Comparison of ENCODE assay signal across 25 cellular contexts in the genomic region with DNA sequence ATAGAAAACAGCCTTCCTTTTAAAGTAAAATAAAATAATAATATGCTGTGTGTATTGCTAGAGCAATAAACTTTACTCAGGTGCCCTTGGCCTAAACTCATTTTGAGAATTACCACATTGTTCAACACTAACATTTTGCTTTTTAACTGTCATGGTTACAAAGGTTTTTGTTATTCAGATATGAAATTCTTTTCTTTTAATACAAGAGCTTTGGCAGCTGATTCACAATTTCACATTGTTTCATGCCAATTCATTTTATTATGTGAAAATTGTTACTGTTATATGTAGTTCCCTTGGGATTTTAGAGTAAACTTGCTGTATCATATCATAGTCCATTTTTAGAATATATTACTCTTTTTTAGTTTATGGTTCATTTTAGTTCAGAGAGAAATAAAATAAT.
"Had no signal": no experiment of that assay in that cellular context is flagged by ENCODE, and none has a peak within 500 bp of the region (broad histone marks: within the 10 kb centered on the region; RNA-seq: fewer than 3 reads in every experiment).

No MANE protein-coding gene starts in this region.

- H3K27ac ChIP-seq: coronary artery, esophagus squamous epithelium, gastrocnemius medialis, neutrophil, parathyroid adenoma, right atrium auricular region, thyroid gland had no signal

- H3K4me2 ChIP-seq: smooth muscle cell had no signal

- H3K79me2 ChIP-seq: parathyroid adenoma had no signal

- DNase-seq: effector memory CD8-positive, alpha-beta T cell; erythroblast; esophagus squamous epithelium; foreskin fibroblast; gastrocnemius medialis; head of caudate nucleus; kidney; mucosa of descending colon; naive B cell; stimulated activated CD4-positive, alpha-beta T cell treated with anti-CD3 and anti-CD28 coated beads, Interleukin-12 subunit alpha, Interleukin-12 subunit beta, amount 100 ng/mL, for 4 hours; stimulated activated CD4-positive, alpha-beta T cell treated with anti-CD3 and anti-CD28 coated beads, Interleukin-1b, Interleukin-23, amount 100 ng/mL, for 48 hours; stimulated activated CD4-positive, alpha-beta T cell treated with anti-CD3 and anti-CD28 coated beads, Interleukin-4, amount 100 ng/mL, for 1 hour; stimulated activated CD8-positive, alpha-beta memory T cell treated with anti-CD3 and anti-CD28 coated beads, Interleukin-4, amount 100 ng/mL, for 48 hours; stimulated activated naive CD4-positive, alpha-beta T cell; stimulated activated naive CD8-positive, alpha-beta T cell treated with anti-CD3 and anti-CD28 coated beads, Interleukin-15, amount 100 ng/mL, for 72 hours; thyroid gland; trophoblast cell had no signal

- ATAC-seq: effector memory CD8-positive, alpha-beta T cell; gastrocnemius medialis; left lobe of liver; mucosa of descending colon; natural killer cell treated with Interleukin-12 subunit alpha and Interleukin-12 subunit beta and Interleukin-15 and Interleukin-18, amount 100 ng/mL, for 72 hours; stimulated activated naive CD8-positive, alpha-beta T cell treated with anti-CD3 and anti-CD28 coated beads, Interleukin-15, amount 100 ng/mL, for 72 hours had no signal

- H3K9me3 ChIP-seq: neutrophil, thyroid gland had no signal

- H3K4me1 ChIP-seq: esophagus squamous epithelium, gastrocnemius medialis, parathyroid adenoma, right atrium auricular region, thyroid gland had no signal

- H3K36me3 ChIP-seq: esophagus squamous epithelium, gastrocnemius medialis, neutrophil, right atrium auricular region, thyroid gland had no signal

- H2AFZ ChIP-seq: parathyroid adenoma had no signal

- H3K4me3 ChIP-seq: coronary artery, esophagus squamous epithelium, gastrocnemius medialis, lung, mucosa of descending colon, right atrium auricular region, smooth muscle cell, thyroid gland had no signal
